In genomic region chr10:61987537-61987936, GRCh38 we compare ENCODE assay signal across 8 cellular contexts.
A peak's percentile ranks its signal among the peaks of the same experiment; 100 is the strongest.
DNase-seq lines count a peak whose midpoint lies in the region; ATAC-seq, FAIRE-seq and TF ChIP-seq lines count a peak whose summit lies in the region.

No MANE protein-coding gene starts in this region.

- peaks cover 17 to 79% (median 37%) of the 10 kb centered on the region in 6 donors for H3K4me1 ChIP-seq in spleen

- no peak for DNase-seq in activated CD8-positive, alpha-beta T cell treated with anti-CD3 and anti-CD28 coated beads, Interleukin-2, amount 10 ng/mL, durations not matched to agents 7 days and 5 days
- DNase-seq in spleen (no peak), ureter (ENCODE audit: low spot score) (no peak), frontal cortex (ENCODE audit: low spot score in 2 of 2) (no peak), NCI-H1930 (lab: John Stamatoyannopoulos, UW) (no peak)
- no peak for DNase-seq in activated CD4-positive, alpha-beta T cell treated with anti-CD3 and anti-CD28 coated beads, Interleukin-2, amount 50 U/mL, for 4 hours

- no peaks in the 10 kb centered on the region for H3K27me3 ChIP-seq in spleen (replicated peaks in 1 of 7)

- no peak overlapping the region for H3K4me3 ChIP-seq in spleen

- H3K27ac Mint-ChIP-seq in activated CD8-positive, alpha-beta T cell treated with anti-CD3 and anti-CD28 coated beads, Interleukin-2, amount 10 ng/mL, durations not matched to agents 7 days and 5 days = peak overlapping the region; percentile 88

- TF ChIP-seq CTCF in spleen (IDR thresholded peaks at IDR 0.05 in 8 of 11, conservative IDR thresholded peaks at IDR 0.05 in 3 of 11) = no peak

- H3K36me3 Mint-ChIP-seq in activated CD8-positive, alpha-beta T cell treated with anti-CD3 and anti-CD28 coated beads, Interleukin-2, amount 10 ng/mL, durations not matched to agents 7 days and 5 days (ENCODE audit: low read depth) = peaks cover 35% of the 10 kb centered on the region

- FAIRE-seq in frontal cortex (lab: Jason Lieb, UNC) = no peak

- TF ChIP-seq POLR2A in spleen (IDR thresholded peaks at IDR 0.05) = no peak

- peak overlapping the region; percentile 56 for H3K4me3 Mint-ChIP-seq in activated CD8-positive, alpha-beta T cell treated with anti-CD3 and anti-CD28 coated beads, Interleukin-2, amount 10 ng/mL, durations not matched to agents 7 days and 5 days

- POLR2A ChIA-PET in activated CD8-positive, alpha-beta T cell treated with anti-CD3 and anti-CD28 coated beads, Interleukin-2, amount 10 ng/mL, durations not matched to agents 7 days and 5 days (lab: Charles Lee) = interaction anchor here (0.7 to 5.9 kb wide), 8 partner anchors 10 to 90 kb away, joined by 3 to 58 read pairs (median 3); partner anchors contain the start of gene ARID5B

- peak; percentile 9 for ATAC-seq in GM19043 (IDR thresholded peaks at IDR 0.05; ENCODE audit: low read depth, unreplicated experiment)
- ATAC-seq in HG02870 (IDR thresholded peaks at IDR 0.05; ENCODE audit: unreplicated experiment) = peak; percentile 21
- ATAC-seq in activated CD8-positive, alpha-beta T cell treated with anti-CD3 and anti-CD28 coated beads, Interleukin-2, amount 10 ng/mL, durations not matched to agents 7 days and 5 days = peak; percentile 12

- intact Hi-C loops in spleen (cut with DNase I; ENCODE audit: low total_unique reads) = no loop called here

- 70 to 84% (median 73%) methylated on average over 3 of the region's 3 CpGs for WGBS in spleen, 5 donors

- H3K27me3 Mint-ChIP-seq in activated CD8-positive, alpha-beta T cell treated with anti-CD3 and anti-CD28 coated beads, Interleukin-2, amount 10 ng/mL, durations not matched to agents 7 days and 5 days (ENCODE audit: low read depth) = no peaks in the 10 kb centered on the region

- peaks cover 0 to 4% (median 0%) of the 10 kb centered on the region in 6 donors for H3K36me3 ChIP-seq in spleen

- H3K9me3 ChIP-seq in spleen = no peaks in the 10 kb centered on the region

- no peaks in the 10 kb centered on the region for H3K9me3 Mint-ChIP-seq in activated CD8-positive, alpha-beta T cell treated with anti-CD3 and anti-CD28 coated beads, Interleukin-2, amount 10 ng/mL, durations not matched to agents 7 days and 5 days (ENCODE audit: insufficient read depth)

- H3K27ac ChIP-seq in spleen = peak overlapping the region in 7 of 8 donors; percentile 62 to 92 (median 80)

- peaks cover 52% of the 10 kb centered on the region for H3K4me1 Mint-ChIP-seq in activated CD8-positive, alpha-beta T cell treated with anti-CD3 and anti-CD28 coated beads, Interleukin-2, amount 10 ng/mL, durations not matched to agents 7 days and 5 days (ENCODE audit: low read depth)

- CTCF ChIA-PET in activated CD8-positive, alpha-beta T cell treated with anti-CD3 and anti-CD28 coated beads, Interleukin-2, amount 10 ng/mL, durations not matched to agents 7 days and 5 days (lab: Charles Lee) = interaction anchor here (0.5 to 2.8 kb wide), 7 partner anchors 12 to 90 kb away, joined by 3 to 13 read pairs (median 4); partner anchors contain the start of gene ARID5B
